In the genomic region with DNA sequence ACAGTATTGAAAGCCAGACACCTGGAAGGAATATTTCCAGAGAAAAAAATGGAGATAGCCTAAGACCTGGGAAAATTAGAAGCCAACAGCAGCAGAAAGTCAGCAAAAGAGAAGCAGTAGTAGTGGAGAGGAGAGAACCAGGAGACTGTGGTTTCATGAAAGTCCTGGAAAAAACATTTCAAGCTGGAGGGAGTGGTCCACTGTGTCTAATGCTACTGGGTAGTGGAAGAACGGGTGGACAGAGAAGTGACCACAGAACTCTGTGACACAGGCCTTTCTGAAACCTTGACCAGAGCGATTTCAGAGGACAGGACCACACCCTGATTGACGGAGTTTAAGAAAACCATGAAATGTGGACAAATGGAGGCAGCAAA, we compare ENCODE assay signal across 1 cellular context.
TF ChIP-seq lines count a peak whose summit lies in the region.

No MANE protein-coding gene starts in this region.

TF ChIP-seq in K562, 482 proteins besides CTCF, POLR2A, EP300 and RAD21:
- TF ChIP-seq SRSF7 (optimal IDR thresholded peaks at IDR 0.05; ENCODE audit: low read depth, low read length) (no peak), POLR3A (IDR thresholded peaks at IDR 0.05; ENCODE audit: borderline replicate concordance, extremely low read depth, insufficient read depth, insufficient read length) (no peak), FOXJ3 (CRISPR knock-in tag; IDR thresholded peaks at IDR 0.05) (no peak), ELF4 (CRISPR knock-in tag; IDR thresholded peaks at IDR 0.05) (peak; percentile 45; the same call in 1 of the 2 replicates), BCOR (IDR thresholded peaks at IDR 0.05) (no peak), NEUROD1 (IDR thresholded peaks at IDR 0.05; ENCODE audit: borderline replicate concordance, low read depth, low read length, partially characterized antibody) (no peak), ZNF75A (CRISPR knock-in tag; IDR thresholded peaks at IDR 0.05) (no peak), SMARCA5 (IDR thresholded peaks at IDR 0.05) (0 out of 2 replicates have a peak, but pooled peaks have one; percentile 16), NCOA6 (IDR thresholded peaks at IDR 0.05) (no peak), RFX1 (IDR thresholded peaks at IDR 0.05) (no peak)
- TF ChIP-seq, protein P1, sequence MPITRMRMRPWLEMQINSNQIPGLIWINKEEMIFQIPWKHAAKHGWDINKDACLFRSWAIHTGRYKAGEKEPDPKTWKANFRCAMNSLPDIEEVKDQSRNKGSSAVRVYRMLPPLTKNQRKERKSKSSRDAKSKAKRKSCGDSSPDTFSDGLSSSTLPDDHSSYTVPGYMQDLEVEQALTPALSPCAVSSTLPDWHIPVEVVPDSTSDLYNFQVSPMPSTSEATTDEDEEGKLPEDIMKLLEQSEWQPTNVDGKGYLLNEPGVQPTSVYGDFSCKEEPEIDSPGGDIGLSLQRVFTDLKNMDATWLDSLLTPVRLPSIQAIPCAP (CRISPR knock-in tag; IDR thresholded peaks at IDR 0.05; ENCODE audit: borderline replicate concordance), result no peak
- TF ChIP-seq, protein P2, sequence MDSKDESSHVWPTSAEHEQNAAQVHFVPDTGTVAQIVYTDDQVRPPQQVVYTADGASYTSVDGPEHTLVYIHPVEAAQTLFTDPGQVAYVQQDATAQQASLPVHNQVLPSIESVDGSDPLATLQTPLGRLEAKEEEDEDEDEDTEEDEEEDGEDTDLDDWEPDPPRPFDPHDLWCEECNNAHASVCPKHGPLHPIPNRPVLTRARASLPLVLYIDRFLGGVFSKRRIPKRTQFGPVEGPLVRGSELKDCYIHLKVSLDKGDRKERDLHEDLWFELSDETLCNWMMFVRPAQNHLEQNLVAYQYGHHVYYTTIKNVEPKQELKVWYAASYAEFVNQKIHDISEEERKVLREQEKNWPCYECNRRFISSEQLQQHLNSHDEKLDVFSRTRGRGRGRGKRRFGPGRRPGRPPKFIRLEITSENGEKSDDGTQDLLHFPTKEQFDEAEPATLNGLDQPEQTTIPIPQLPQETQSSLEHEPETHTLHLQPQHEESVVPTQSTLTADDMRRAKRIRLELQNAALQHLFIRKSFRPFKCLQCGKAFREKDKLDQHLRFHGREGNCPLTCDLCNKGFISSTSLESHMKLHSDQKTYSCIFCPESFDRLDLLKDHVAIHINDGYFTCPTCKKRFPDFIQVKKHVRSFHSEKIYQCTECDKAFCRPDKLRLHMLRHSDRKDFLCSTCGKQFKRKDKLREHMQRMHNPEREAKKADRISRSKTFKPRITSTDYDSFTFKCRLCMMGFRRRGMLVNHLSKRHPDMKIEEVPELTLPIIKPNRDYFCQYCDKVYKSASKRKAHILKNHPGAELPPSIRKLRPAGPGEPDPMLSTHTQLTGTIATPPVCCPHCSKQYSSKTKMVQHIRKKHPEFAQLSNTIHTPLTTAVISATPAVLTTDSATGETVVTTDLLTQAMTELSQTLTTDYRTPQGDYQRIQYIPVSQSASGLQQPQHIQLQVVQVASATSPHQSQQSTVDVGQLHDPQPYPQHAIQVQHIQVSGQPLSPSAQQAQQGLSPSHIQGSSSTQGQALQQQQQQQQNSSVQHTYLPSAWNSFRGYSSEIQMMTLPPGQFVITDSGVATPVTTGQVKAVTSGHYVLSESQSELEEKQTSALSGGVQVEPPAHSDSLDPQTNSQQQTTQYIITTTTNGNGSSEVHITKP (IDR thresholded peaks at IDR 0.05; ENCODE audit: partially characterized antibody), result no peak
- TF ChIP-seq, protein P3, sequence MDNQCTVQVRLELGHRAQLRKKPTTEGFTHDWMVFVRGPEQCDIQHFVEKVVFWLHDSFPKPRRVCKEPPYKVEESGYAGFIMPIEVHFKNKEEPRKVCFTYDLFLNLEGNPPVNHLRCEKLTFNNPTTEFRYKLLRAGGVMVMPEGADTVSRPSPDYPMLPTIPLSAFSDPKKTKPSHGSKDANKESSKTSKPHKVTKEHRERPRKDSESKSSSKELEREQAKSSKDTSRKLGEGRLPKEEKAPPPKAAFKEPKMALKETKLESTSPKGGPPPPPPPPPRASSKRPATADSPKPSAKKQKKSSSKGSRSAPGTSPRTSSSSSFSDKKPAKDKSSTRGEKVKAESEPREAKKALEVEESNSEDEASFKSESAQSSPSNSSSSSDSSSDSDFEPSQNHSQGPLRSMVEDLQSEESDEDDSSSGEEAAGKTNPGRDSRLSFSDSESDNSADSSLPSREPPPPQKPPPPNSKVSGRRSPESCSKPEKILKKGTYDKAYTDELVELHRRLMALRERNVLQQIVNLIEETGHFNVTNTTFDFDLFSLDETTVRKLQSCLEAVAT (IDR thresholded peaks at IDR 0.05), result peak in 1 of 2 experiments; percentile 62; a peak in 1 of 4 replicates
- TF ChIP-seq, protein P4, sequence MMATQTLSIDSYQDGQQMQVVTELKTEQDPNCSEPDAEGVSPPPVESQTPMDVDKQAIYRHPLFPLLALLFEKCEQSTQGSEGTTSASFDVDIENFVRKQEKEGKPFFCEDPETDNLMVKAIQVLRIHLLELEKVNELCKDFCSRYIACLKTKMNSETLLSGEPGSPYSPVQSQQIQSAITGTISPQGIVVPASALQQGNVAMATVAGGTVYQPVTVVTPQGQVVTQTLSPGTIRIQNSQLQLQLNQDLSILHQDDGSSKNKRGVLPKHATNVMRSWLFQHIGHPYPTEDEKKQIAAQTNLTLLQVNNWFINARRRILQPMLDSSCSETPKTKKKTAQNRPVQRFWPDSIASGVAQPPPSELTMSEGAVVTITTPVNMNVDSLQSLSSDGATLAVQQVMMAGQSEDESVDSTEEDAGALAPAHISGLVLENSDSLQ (IDR thresholded peaks at IDR 0.05), result peak; percentile 42; the same call in 1 of the 2 replicates
- TF ChIP-seq, protein P5, sequence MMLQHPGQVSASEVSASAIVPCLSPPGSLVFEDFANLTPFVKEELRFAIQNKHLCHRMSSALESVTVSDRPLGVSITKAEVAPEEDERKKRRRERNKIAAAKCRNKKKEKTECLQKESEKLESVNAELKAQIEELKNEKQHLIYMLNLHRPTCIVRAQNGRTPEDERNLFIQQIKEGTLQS (IDR thresholded peaks at IDR 0.05), result no peak
- TF ChIP-seq, protein P5 (CRISPR knock-in tag; conservative IDR thresholded peaks at IDR 0.05), result no peak
- TF ChIP-seq, protein P6, sequence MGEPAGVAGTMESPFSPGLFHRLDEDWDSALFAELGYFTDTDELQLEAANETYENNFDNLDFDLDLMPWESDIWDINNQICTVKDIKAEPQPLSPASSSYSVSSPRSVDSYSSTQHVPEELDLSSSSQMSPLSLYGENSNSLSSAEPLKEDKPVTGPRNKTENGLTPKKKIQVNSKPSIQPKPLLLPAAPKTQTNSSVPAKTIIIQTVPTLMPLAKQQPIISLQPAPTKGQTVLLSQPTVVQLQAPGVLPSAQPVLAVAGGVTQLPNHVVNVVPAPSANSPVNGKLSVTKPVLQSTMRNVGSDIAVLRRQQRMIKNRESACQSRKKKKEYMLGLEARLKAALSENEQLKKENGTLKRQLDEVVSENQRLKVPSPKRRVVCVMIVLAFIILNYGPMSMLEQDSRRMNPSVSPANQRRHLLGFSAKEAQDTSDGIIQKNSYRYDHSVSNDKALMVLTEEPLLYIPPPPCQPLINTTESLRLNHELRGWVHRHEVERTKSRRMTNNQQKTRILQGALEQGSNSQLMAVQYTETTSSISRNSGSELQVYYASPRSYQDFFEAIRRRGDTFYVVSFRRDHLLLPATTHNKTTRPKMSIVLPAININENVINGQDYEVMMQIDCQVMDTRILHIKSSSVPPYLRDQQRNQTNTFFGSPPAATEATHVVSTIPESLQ (CRISPR knock-in tag; IDR thresholded peaks at IDR 0.05), result 0 out of 2 replicates have a peak, but pooled peaks have one; percentile 16
- TF ChIP-seq, protein P7, sequence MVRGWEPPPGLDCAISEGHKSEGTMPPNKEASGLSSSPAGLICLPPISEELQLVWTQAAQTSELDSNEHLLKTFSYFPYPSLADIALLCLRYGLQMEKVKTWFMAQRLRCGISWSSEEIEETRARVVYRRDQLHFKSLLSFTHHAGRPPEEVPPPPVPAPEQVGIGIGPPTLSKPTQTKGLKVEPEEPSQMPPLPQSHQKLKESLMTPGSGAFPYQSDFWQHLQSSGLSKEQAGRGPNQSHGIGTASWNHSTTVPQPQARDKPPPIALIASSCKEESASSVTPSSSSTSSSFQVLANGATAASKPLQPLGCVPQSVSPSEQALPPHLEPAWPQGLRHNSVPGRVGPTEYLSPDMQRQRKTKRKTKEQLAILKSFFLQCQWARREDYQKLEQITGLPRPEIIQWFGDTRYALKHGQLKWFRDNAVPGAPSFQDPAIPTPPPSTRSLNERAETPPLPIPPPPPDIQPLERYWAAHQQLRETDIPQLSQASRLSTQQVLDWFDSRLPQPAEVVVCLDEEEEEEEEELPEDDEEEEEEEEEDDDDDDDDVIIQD (CRISPR knock-in tag; IDR thresholded peaks at IDR 0.05), result no peak
